ENCODE assay signal across 24 cellular contexts in the genomic region with DNA sequence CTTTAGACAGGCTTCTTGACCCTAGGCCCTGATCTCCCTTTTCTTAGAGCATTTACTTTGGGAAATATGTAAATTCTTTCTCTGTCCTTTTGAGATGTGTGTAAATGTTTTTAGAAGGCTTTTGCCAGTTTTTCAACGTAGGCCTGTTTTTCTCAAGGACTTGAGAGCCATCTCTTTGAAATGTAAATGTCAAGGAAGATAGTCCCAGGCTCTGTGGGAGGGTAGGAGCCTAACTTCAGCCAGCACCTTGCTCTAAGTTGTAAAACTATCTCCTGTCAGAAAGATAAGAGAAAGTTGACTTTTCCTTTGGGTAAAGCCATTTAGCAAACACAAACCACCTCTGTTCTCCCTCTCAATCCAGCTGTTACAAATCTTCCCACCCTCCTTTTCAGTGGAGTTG.
"Had no signal": no experiment of that assay in that cellular context is flagged by ENCODE, and none has a peak within 500 bp of the region (broad histone marks: within the 10 kb centered on the region; RNA-seq: fewer than 3 reads in every experiment).

No MANE protein-coding gene starts in this region.

- H3K27ac Mint-ChIP-seq: effector memory CD8-positive, alpha-beta T cell; mesothelial cell of epicardium; naive B cell; natural killer cell treated with Interleukin-12 subunit alpha and Interleukin-12 subunit beta and Interleukin-15 and Interleukin-18, amount 100 ng/mL, for 72 hours; progenitor cell of endocrine pancreas; stimulated activated effector memory CD8-positive, alpha-beta T cell treated with anti-CD3 and anti-CD28 coated beads, Interleukin-12 subunit alpha, Interleukin-12 subunit beta, amount 100 ng/mL, for 72 hours; type B pancreatic cell had no signal

- H3K9me3 Mint-ChIP-seq: effector memory CD8-positive, alpha-beta T cell; mesothelial cell of epicardium; natural killer cell treated with Interleukin-12 subunit alpha and Interleukin-12 subunit beta and Interleukin-15 and Interleukin-18, amount 100 ng/mL, for 72 hours; neural crest cell; stimulated activated effector memory CD8-positive, alpha-beta T cell treated with anti-CD3 and anti-CD28 coated beads, Interleukin-12 subunit alpha, Interleukin-12 subunit beta, amount 100 ng/mL, for 72 hours; type B pancreatic cell had no signal

- H3K27me3 ChIP-seq: gastrocnemius medialis, testis, tibial artery had no signal

- H3K4me1 Mint-ChIP-seq: naive B cell; stimulated activated effector memory CD8-positive, alpha-beta T cell treated with anti-CD3 and anti-CD28 coated beads, Interleukin-12 subunit alpha, Interleukin-12 subunit beta, amount 100 ng/mL, for 72 hours had no signal

- H3K27me3 Mint-ChIP-seq: effector memory CD8-positive, alpha-beta T cell; naive B cell; natural killer cell treated with Interleukin-12 subunit alpha and Interleukin-12 subunit beta and Interleukin-15 and Interleukin-18, amount 100 ng/mL, for 72 hours; progenitor cell of endocrine pancreas; type B pancreatic cell had no signal

- H3K9ac ChIP-seq: parathyroid adenoma had no signal

- H3K4me1 ChIP-seq: gastrocnemius medialis, lower lobe of right lung, parathyroid adenoma, testis, tibial artery had no signal

- H3K36me3 ChIP-seq: gastrocnemius medialis, lower lobe of right lung, tibial artery had no signal

- DNase-seq: dermis blood vessel endothelial cell; effector memory CD8-positive, alpha-beta T cell; gastrocnemius medialis; head of caudate nucleus; left ventricle myocardium superior; lower lobe of right lung; mucosa of descending colon; naive B cell; stimulated activated CD4-positive, alpha-beta T cell treated with anti-CD3 and anti-CD28 coated beads, Interleukin-12 subunit alpha, Interleukin-12 subunit beta, amount 100 ng/mL, for 4 hours; stimulated activated CD4-positive, alpha-beta T cell treated with anti-CD3 and anti-CD28 coated beads, Interleukin-2, amount 100 ng/mL, for 24 hours; stimulated activated CD4-positive, alpha-beta T cell treated with anti-CD3 and anti-CD28 coated beads, Interleukin-4, amount 100 ng/mL, for 24 hours; stimulated activated naive CD8-positive, alpha-beta T cell treated with anti-CD3 and anti-CD28 coated beads, Interleukin-15, Interleukin-2, amounts not matched to agents 100 U/mL and 50 U/mL, for 24 hours; substantia nigra; testis; tibial artery had no signal

- H3K4me3 ChIP-seq: coronary artery, gastrocnemius medialis, lower lobe of right lung, mucosa of descending colon, smooth muscle cell, testis, tibial artery had no signal

- H3K36me3 Mint-ChIP-seq: mesothelial cell of epicardium; naive B cell; natural killer cell treated with Interleukin-12 subunit alpha and Interleukin-12 subunit beta and Interleukin-15 and Interleukin-18, amount 100 ng/mL, for 72 hours; stimulated activated effector memory CD8-positive, alpha-beta T cell treated with anti-CD3 and anti-CD28 coated beads, Interleukin-12 subunit alpha, Interleukin-12 subunit beta, amount 100 ng/mL, for 72 hours; type B pancreatic cell had no signal

- H3K4me3 Mint-ChIP-seq: effector memory CD8-positive, alpha-beta T cell; mesothelial cell of epicardium; naive B cell; natural killer cell treated with Interleukin-12 subunit alpha and Interleukin-12 subunit beta and Interleukin-15 and Interleukin-18, amount 100 ng/mL, for 72 hours; neural crest cell; stimulated activated effector memory CD8-positive, alpha-beta T cell treated with anti-CD3 and anti-CD28 coated beads, Interleukin-12 subunit alpha, Interleukin-12 subunit beta, amount 100 ng/mL, for 72 hours; type B pancreatic cell had no signal

- H3K9me3 ChIP-seq: gastrocnemius medialis, lower lobe of right lung, mucosa of descending colon, testis, tibial artery had no signal

- H3K27ac ChIP-seq: coronary artery, gastrocnemius medialis, lower lobe of right lung, parathyroid adenoma, testis, tibial artery had no signal
